In genomic region chr7:32062150-32062549, GRCh38 we compare ENCODE assay signal across 8 cellular contexts. TPM values are rescaled to one million over a fixed set of nuclear protein-coding genes. Genes with fewer than 3 reads are reported as not detected.
DNase-seq lines count a peak whose midpoint lies in the region; ATAC-seq, FAIRE-seq and TF ChIP-seq lines count a peak whose summit lies in the region.

No MANE protein-coding gene starts in this region.

- H3K27ac ChIP-seq in DND-41 (ENCODE audit: low read length) (no peak overlapping the region), spleen (no peak overlapping the region)

- H3K4me3 ChIP-seq in DND-41 (ENCODE audit: low read depth in 1 of 2, low read length in 2 of 2) (no peak overlapping the region), fibroblast of villous mesenchyme (ENCODE audit: low read depth, low read length) (no peak overlapping the region), spleen (no peak overlapping the region)

- intact Hi-C loops in spleen (cut with DNase I; ENCODE audit: low total_unique reads), result loop anchor here (10.0 kb wide), 1 partner anchor 143 kb away; no protein-coding TSS in a partner anchor

- no peaks in the 10 kb centered on the region for H3K79me2 ChIP-seq in DND-41 (ENCODE audit: insufficient read depth, low read length)

- H3K4me1 ChIP-seq in DND-41 (ENCODE audit: insufficient read depth, low read length) (no peaks in the 10 kb centered on the region), spleen (no peaks in the 10 kb centered on the region)

- ATAC-seq in DND-41 (ENCODE audit: insufficient read depth, low read depth) (peak; percentile 59; the same call in 1 of the 3 replicates), HG02885 (IDR thresholded peaks at IDR 0.05; ENCODE audit: poor library complexity, unreplicated experiment) (no peak)

- H3K36me3 ChIP-seq in DND-41 (ENCODE audit: insufficient read depth, low read length) (no peaks in the 10 kb centered on the region), spleen (no peaks in the 10 kb centered on the region)

- no peaks in the 10 kb centered on the region for H4K20me1 ChIP-seq in DND-41 (ENCODE audit: insufficient read depth, low read length)

- H3K4me2 ChIP-seq in DND-41 (ENCODE audit: insufficient read depth, low read length), result no peak overlapping the region

- no peak overlapping the region for H3K9ac ChIP-seq in DND-41 (ENCODE audit: low read depth, low read length)

- no peak for TF ChIP-seq POLR2A in spleen (IDR thresholded peaks at IDR 0.05)

- 62 to 73% (median 66%) methylated on average over 5 of the region's 5 CpGs for WGBS in spleen, 5 donors

- H3K27me3 ChIP-seq in DND-41 (ENCODE audit: insufficient read depth, low read length, poor library complexity) (peaks cover 5% of the 10 kb centered on the region), spleen (replicated peaks in 1 of 7) (peaks cover 0 to 3% (median 0%) of the 10 kb centered on the region in 7 donors)

- H3K9me3 ChIP-seq in DND-41 (ENCODE audit: insufficient read depth, low read length, severe bottlenecking), result no peaks in the 10 kb centered on the region
- H3K9me3 ChIP-seq in spleen, result no peaks in the 10 kb centered on the region

- no peak overlapping the region for H2AFZ ChIP-seq in DND-41 (ENCODE audit: low read depth, low read length)

- no peak for FAIRE-seq in GM19239 (lab: Jason Lieb, UNC)

- TF ChIP-seq CTCF in DND-41 (IDR thresholded peaks at IDR 0.05; ENCODE audit: borderline replicate concordance, extremely low read depth, low read length, poor library complexity, severe bottlenecking) (peak; percentile 61), fibroblast of villous mesenchyme (IDR thresholded peaks at IDR 0.05; ENCODE audit: insufficient read depth, low read depth, low read length) (peak; percentile 41), spleen (IDR thresholded peaks at IDR 0.05 in 8 of 11, conservative IDR thresholded peaks at IDR 0.05 in 3 of 11) (peak in 6 of 11 experiments; percentile 17 to 54 (median 40))

- DNase-seq in DND-41, result peak; percentile 35
- peak; percentile 56 for DNase-seq in HCEC 1CT
- DNase-seq in RPMI7951 (ENCODE audit: low read depth), result peak; percentile 72
- DNase-seq in fibroblast of villous mesenchyme (ENCODE audit: low read depth), result peak; percentile 13
- no peak for DNase-seq in spleen
- DNase-seq in GM19239 (ENCODE audit: insufficient read length, low spot score), result no peak
- no peak for DNase-seq in NCI-H2227 (lab: John Stamatoyannopoulos, UW; ENCODE audit: unreplicated experiment)

RNA-seq across cellular contexts. Expression of gene PDE1C, which starts 8.1 kb away (rescaled TPM):
- 17.5 and 19.1 TPM in 2 replicates for total RNA-seq in RPMI7951 (2014; rRNA removed; shearing (Covaris generic))
- total RNA-seq in fibroblast of villous mesenchyme (4.7 and 6.8 TPM in 2 replicates), spleen (1 to 10 TPM in 6 of 7 donors, under 1 TPM in 1; 0.94 to 3.3 (median 2.1) TPM)
- polyA plus RNA-seq in spleen, result under 1 TPM; 0.53 to 0.67 (median 0.65) TPM

Comparison
In these comparisons a context has a peak if more than half of its experiments do, and no peak if none do; other contexts are left out.
1. DNase-seq: peak in DND-41 (single experiment), HCEC 1CT (single experiment), RPMI7951 (single experiment) and fibroblast of villous mesenchyme (single experiment); none in spleen (single experiment), GM19239 (single experiment) and NCI-H2227 (single experiment).
2. Peak in every context shown above with its lines, with median percentiles within 50 percentile points of each other: CTCF ChIP-seq.